18 cellular contexts compared by ENCODE assay signal in the genomic region with DNA sequence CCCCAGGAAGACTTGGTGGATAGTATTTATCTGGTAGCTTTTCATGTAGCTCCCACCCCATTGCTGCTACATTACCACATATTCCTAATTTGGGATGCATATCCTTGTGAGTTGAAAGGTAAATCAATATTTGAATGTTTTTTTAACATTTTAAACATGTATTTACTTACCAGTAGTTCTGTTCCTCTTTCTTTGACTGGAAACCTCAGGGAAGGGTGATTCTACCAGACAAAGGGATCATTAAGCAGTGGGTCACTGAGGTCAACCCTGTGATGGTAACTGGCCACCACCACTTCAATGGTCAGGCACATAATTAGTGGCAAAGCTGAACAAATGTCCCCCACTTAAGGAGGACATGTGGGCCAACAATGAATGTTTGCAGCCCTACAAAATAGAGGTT.
"Had no signal": no experiment of that assay in that cellular context is flagged by ENCODE, and none has a peak within 500 bp of the region (broad histone marks: within the 10 kb centered on the region; RNA-seq: fewer than 3 reads in every experiment).

No MANE protein-coding gene starts in this region.

- DNase-seq: effector memory CD8-positive, alpha-beta T cell; immature natural killer cell; left lung; lower lobe of right lung; midbrain; psoas muscle; stimulated activated CD4-positive, alpha-beta T cell treated with anti-CD3 and anti-CD28 coated beads, Interleukin-4, amount 100 ng/mL, for 1 hour; stimulated activated CD8-positive, alpha-beta memory T cell treated with anti-CD3 and anti-CD28 coated beads, Interleukin-4, amount 100 ng/mL, for 48 hours; stimulated activated naive CD8-positive, alpha-beta T cell treated with anti-CD3 and anti-CD28 coated beads, Interleukin-15, Interleukin-2, amounts not matched to agents 100 U/mL and 50 U/mL, for 24 hours; thyroid gland had no signal

- ATAC-seq: effector memory CD8-positive, alpha-beta T cell; left lung; lower lobe of right lung; natural killer cell treated with Interleukin-12 subunit alpha and Interleukin-12 subunit beta and Interleukin-15 and Interleukin-18, amount 100 ng/mL, for 72 hours; psoas muscle; stimulated activated effector memory CD8-positive, alpha-beta T cell treated with anti-CD3 and anti-CD28 coated beads, Interleukin-12 subunit alpha, Interleukin-12 subunit beta, amount 100 ng/mL, for 72 hours; stimulated activated naive CD8-positive, alpha-beta T cell treated with anti-CD3 and anti-CD28 coated beads, Interleukin-15, Interleukin-2, amounts not matched to agents 100 U/mL and 50 U/mL, for 24 hours had no signal

- H3K36me3 Mint-ChIP-seq: memory B cell; natural killer cell treated with Interleukin-12 subunit alpha and Interleukin-12 subunit beta and Interleukin-15 and Interleukin-18, amount 100 ng/mL, for 72 hours; stimulated activated effector memory CD8-positive, alpha-beta T cell treated with anti-CD3 and anti-CD28 coated beads, Interleukin-12 subunit alpha, Interleukin-12 subunit beta, amount 100 ng/mL, for 72 hours; type B pancreatic cell had no signal

- H3K4me1 ChIP-seq: psoas muscle had no signal

- H3K27ac Mint-ChIP-seq: immature natural killer cell; memory B cell; natural killer cell treated with Interleukin-12 subunit alpha and Interleukin-12 subunit beta and Interleukin-15 and Interleukin-18, amount 100 ng/mL, for 72 hours; stimulated activated effector memory CD8-positive, alpha-beta T cell treated with anti-CD3 and anti-CD28 coated beads, Interleukin-12 subunit alpha, Interleukin-12 subunit beta, amount 100 ng/mL, for 72 hours; type B pancreatic cell had no signal

- H3K27ac ChIP-seq: epithelial cell of prostate, left lung, lower lobe of right lung, neutrophil, psoas muscle, suprapubic skin, thyroid gland had no signal

- H3K4me3 Mint-ChIP-seq: effector memory CD8-positive, alpha-beta T cell; immature natural killer cell; memory B cell; natural killer cell treated with Interleukin-12 subunit alpha and Interleukin-12 subunit beta and Interleukin-15 and Interleukin-18, amount 100 ng/mL, for 72 hours; stimulated activated effector memory CD8-positive, alpha-beta T cell treated with anti-CD3 and anti-CD28 coated beads, Interleukin-12 subunit alpha, Interleukin-12 subunit beta, amount 100 ng/mL, for 72 hours; type B pancreatic cell had no signal

- H3K9me3 Mint-ChIP-seq: effector memory CD8-positive, alpha-beta T cell; immature natural killer cell; memory B cell; natural killer cell treated with Interleukin-12 subunit alpha and Interleukin-12 subunit beta and Interleukin-15 and Interleukin-18, amount 100 ng/mL, for 72 hours; stimulated activated effector memory CD8-positive, alpha-beta T cell treated with anti-CD3 and anti-CD28 coated beads, Interleukin-12 subunit alpha, Interleukin-12 subunit beta, amount 100 ng/mL, for 72 hours; type B pancreatic cell had no signal

- H3K27me3 Mint-ChIP-seq: type B pancreatic cell had no signal

- H3K27me3 ChIP-seq: esophagus muscularis mucosa, left lung, neutrophil, suprapubic skin, thyroid gland had no signal
